In genomic region chr4:41934813-41935651, GRCh38 we compare ENCODE assay signal across 8 cellular contexts. TPM values are rescaled to one million over a fixed set of nuclear protein-coding genes. Genes with fewer than 3 reads are reported as not detected.
A peak's percentile ranks its signal among the peaks of the same experiment; 100 is the strongest.
DNase-seq lines count a peak whose midpoint lies in the region; ATAC-seq, FAIRE-seq and TF ChIP-seq lines count a peak whose summit lies in the region.

TMEM33 (plus strand) TSS chr4:41935429; CDS start chr4:41935485, 56 bp downstream.

- DNase-seq in BE2C (peak; percentile 86), GM19239 (ENCODE audit: insufficient read length, low spot score) (peak; percentile 67), NCI-H524 treated with DMSO at 0.1 percent for 48 hours (lab: John Stamatoyannopoulos, UW) (peak; percentile 59)
- peak; percentile 79 to 80 for DNase-seq in activated CD4-positive, alpha-beta T cell treated with anti-CD3 and anti-CD28 coated beads for 4 hours
- peak; percentile 65 to 68 for DNase-seq in stimulated activated CD4-positive, alpha-beta T cell treated with anti-CD3 and anti-CD28 coated beads, Interleukin-1b, Interleukin-23, amount 100 ng/mL, for 4 hours (ENCODE audit: low read depth in 2 of 2)

- peaks cover 36% of the 10 kb centered on the region for H3K36me3 ChIP-seq in BE2C

- peak; percentile 99 for FAIRE-seq in GM19239 (lab: Jason Lieb, UNC)

- no peaks in the 10 kb centered on the region for H3K9me3 ChIP-seq in BE2C

- ATAC-seq in HG03457 (IDR thresholded peaks at IDR 0.05; ENCODE audit: unreplicated experiment), result peak; percentile 89

- H3K4me1 ChIP-seq in BE2C, result peaks cover 8% of the 10 kb centered on the region

- H3K27me3 ChIP-seq in BE2C (no peaks in the 10 kb centered on the region), layer of hippocampus (ENCODE audit: control insufficient read depth, insufficient read depth, low read length) (no peaks in the 10 kb centered on the region)

- H3K4me3 ChIP-seq in BE2C (ENCODE audit: low read depth, low read length), result peak within 1 kb of the TSS; percentile 98

- peak within 1 kb of the TSS; percentile 49 for H3K27ac ChIP-seq in cingulate gyrus (ENCODE audit: low read depth, low read length)
- H3K27ac ChIP-seq in layer of hippocampus (ENCODE audit: low read depth, low read length), result peak within 1 kb of the TSS; percentile 39

- no peak for TF ChIP-seq CTCF in BE2C (IDR thresholded peaks at IDR 0.05; ENCODE audit: low read depth, low read length)

RNA-seq across cellular contexts. Expression of gene TMEM33, which starts in this region (rescaled TPM):
- 59.0 TPM for polyA plus RNA-seq in BE2C (2012; ENCODE audit: insufficient read depth, insufficient read length, low read depth)

Comparison
In these comparisons a context has a peak if more than half of its experiments do, and no peak if none do; other contexts are left out.
1. Peak in every context shown above with its lines: DNase-seq, ATAC-seq, H3K4me3 ChIP-seq and H3K27ac ChIP-seq.